8 cellular contexts compared by ENCODE assay signal in genomic region chr6:46652603-46653438, GRCh38.
A peak's percentile ranks its signal among the peaks of the same experiment; 100 is the strongest.
DNase-seq lines count a peak whose midpoint lies in the region; ATAC-seq lines count a peak whose summit lies in the region.

TSS of gene CYP39A1 (minus strand) at chr6:46652818. CDS start at chr6:46652582, 236 bp downstream.
TSS of gene SLC25A27 (plus strand) at chr6:46652975. CDS start at chr6:46653193, 218 bp downstream.

- DNase-seq in AG08396 (ENCODE audit: low spot score), result peak; percentile 96
- peak; percentile 75 for DNase-seq in GM19238 (ENCODE audit: insufficient read length, low spot score)
- DNase-seq in NCI-H524 (lab: John Stamatoyannopoulos, UW), result peak; percentile 82 to 90
- peak; percentile 51 to 73 for DNase-seq in activated CD4-positive, alpha-beta T cell treated with anti-CD3 and anti-CD28 coated beads, Interleukin-2, amount 50 U/mL, for 24 hours (ENCODE audit: low read depth in 1 of 2, low spot score in 1 of 2)
- DNase-seq in dedifferentiated amniotic fluid mesenchymal stem cell (ENCODE audit: extremely low spot score), result peak; percentile 86
- peak; percentile 98 for DNase-seq in left kidney (ENCODE audit: low read depth, low spot score)
- DNase-seq in stimulated activated CD4-positive, alpha-beta T cell treated with anti-CD3 and anti-CD28 coated beads, Interleukin-1b, Interleukin-23, amount 100 ng/mL, for 4 hours (ENCODE audit: low read depth in 2 of 2), result peak; percentile 56 to 79

- ATAC-seq in HG03439 (IDR thresholded peaks at IDR 0.05; ENCODE audit: unreplicated experiment), result peak; percentile 100

Comparison
In these comparisons a context has a peak if more than half of its experiments do, and no peak if none do; other contexts are left out.
1. Peak in every context shown above with its lines: DNase-seq and ATAC-seq.